In the genomic region with DNA sequence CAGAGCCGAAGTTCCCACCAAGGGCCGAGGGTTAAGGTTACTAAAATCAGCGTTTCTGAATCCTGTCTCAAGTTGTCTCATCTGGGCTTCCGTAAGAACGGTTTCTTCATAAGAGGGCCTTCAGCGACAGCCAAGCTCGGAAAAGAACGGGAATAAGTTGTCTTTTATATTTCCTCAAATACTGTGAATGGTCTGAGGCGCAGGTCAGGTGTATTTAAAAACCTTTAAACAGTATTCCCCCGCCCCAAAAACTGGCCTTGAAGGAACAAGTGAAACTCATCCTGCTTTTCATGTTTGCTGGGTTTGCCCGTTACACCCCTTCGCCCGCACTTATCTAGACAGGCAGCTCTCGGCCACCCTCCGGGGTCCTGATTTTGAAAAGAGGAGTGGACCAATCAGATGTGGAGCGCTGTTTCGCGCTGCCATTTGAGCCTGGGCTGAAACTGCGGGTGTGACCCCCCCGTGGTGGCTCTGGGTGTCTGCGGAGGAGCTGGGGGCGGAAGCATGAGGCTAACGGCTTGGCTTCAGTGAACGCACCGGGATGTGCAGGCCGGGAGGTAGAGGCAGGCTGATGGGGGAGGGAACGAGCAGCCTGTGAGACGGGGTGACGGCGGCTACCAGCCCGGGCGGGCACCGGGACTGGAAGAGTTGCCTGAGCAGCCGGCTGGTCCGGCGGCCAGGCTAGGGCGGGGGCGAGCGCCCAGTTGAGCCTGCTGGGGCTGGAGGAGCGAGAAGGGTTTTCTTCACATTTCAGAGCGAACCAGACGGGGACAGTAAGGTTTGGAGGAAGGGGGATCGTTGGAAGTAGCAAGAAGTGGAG, we compare ENCODE assay signal across 8 cellular contexts. TPM values are rescaled to one million over a fixed set of nuclear protein-coding genes. Genes with fewer than 3 reads are reported as not detected.
DNase-seq lines count a peak whose midpoint lies in the region; ATAC-seq and TF ChIP-seq lines count a peak whose summit lies in the region.
"Not testable (repeated sequence)": the region's sequence is repeated elsewhere in the genome, so short reads cannot be mapped to it uniquely, and the experiment has no call there.

A gene with protein sequence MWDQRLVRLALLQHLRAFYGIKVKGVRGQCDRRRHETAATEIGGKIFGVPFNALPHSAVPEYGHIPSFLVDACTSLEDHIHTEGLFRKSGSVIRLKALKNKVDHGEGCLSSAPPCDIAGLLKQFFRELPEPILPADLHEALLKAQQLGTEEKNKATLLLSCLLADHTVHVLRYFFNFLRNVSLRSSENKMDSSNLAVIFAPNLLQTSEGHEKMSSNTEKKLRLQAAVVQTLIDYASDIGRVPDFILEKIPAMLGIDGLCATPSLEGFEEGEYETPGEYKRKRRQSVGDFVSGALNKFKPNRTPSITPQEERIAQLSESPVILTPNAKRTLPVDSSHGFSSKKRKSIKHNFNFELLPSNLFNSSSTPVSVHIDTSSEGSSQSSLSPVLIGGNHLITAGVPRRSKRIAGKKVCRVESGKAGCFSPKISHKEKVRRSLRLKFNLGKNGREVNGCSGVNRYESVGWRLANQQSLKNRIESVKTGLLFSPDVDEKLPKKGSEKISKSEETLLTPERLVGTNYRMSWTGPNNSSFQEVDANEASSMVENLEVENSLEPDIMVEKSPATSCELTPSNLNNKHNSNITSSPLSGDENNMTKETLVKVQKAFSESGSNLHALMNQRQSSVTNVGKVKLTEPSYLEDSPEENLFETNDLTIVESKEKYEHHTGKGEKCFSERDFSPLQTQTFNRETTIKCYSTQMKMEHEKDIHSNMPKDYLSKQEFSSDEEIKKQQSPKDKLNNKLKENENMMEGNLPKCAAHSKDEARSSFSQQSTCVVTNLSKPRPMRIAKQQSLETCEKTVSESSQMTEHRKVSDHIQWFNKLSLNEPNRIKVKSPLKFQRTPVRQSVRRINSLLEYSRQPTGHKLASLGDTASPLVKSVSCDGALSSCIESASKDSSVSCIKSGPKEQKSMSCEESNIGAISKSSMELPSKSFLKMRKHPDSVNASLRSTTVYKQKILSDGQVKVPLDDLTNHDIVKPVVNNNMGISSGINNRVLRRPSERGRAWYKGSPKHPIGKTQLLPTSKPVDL (plus strand): TSS at position 454 of the 820 bp plus-strand sequence. CDS start 708 bp downstream, outside the sequence.

- H3K27me3 ChIP-seq in mammary epithelial cell (ENCODE audit: insufficient read depth, low read length); trophoblast cell (ENCODE audit: insufficient read depth, low read length); stomach smooth muscle (ENCODE audit: control insufficient read depth in 1 of 2, insufficient read depth in 2 of 2, low read length in 2 of 2): not testable (repeated sequence)

- H3K27ac ChIP-seq in mammary epithelial cell (ENCODE audit: insufficient read depth, low read depth, low read length) (peak within 1 kb of the TSS; percentile 71), trophoblast cell (ENCODE audit: low read depth, low read length) (peak within 1 kb of the TSS; percentile 89), stomach smooth muscle (ENCODE audit: low read length) (peak within 1 kb of the TSS; percentile 75)

- H4K91ac ChIP-seq in trophoblast cell (ENCODE audit: low read depth, low read length): peak within 1 kb of the TSS; percentile 70

- H3K4me2 ChIP-seq in mammary epithelial cell (ENCODE audit: insufficient read depth, low read depth, low read length) (peak within 1 kb of the TSS; percentile 71), trophoblast cell (ENCODE audit: low read length) (peak within 1 kb of the TSS; percentile 69)

- H3K18ac ChIP-seq in trophoblast cell (ENCODE audit: low read length): peak within 1 kb of the TSS; percentile 35

- peak within 1 kb of the TSS; percentile 47 for H3K4ac ChIP-seq in trophoblast cell (ENCODE audit: low read depth, low read length)

- peak within 1 kb of the TSS; percentile 79 for H2BK5ac ChIP-seq in trophoblast cell (ENCODE audit: low read depth, low read length, poor library complexity)

- peak; percentile 61 for ATAC-seq in GM21737 (IDR thresholded peaks at IDR 0.05; ENCODE audit: unreplicated experiment)

- not testable (repeated sequence) for H4K20me1 ChIP-seq in mammary epithelial cell (ENCODE audit: insufficient read depth, low read length)

- CTCF ChIA-PET in mammary epithelial cell (lab: Charles Lee; ENCODE audit: low non-redundant PET): not testable (repeated sequence)

- H3K23ac ChIP-seq in trophoblast cell (ENCODE audit: low read length): not testable (repeated sequence)

- WGBS in mammary epithelial cell (ENCODE audit: low coverage, missing lambda C conversion rate): under 1% methylated on average over 13 of the region's 43 CpGs
- no CpG with 5 or more reads among the region's 43 CpGs for WGBS in trophoblast cell (ENCODE audit: extremely low coverage, insufficient coverage, insufficient read length)

- peak within 1 kb of the TSS; percentile 69 to 73 (median 72) for H3K4me3 ChIP-seq in mammary epithelial cell (replicated peaks in 1 of 3; ENCODE audit: insufficient read depth in 1 of 3, low read depth in 2 of 3, low read length in 3 of 3)
- peak within 1 kb of the TSS; percentile 77 for H3K4me3 ChIP-seq in trophoblast cell (ENCODE audit: low read depth, low read length)
- H3K4me3 ChIP-seq in stomach smooth muscle (ENCODE audit: low read length in 2 of 2): peak within 1 kb of the TSS; percentile 73 to 79

- peak within 1 kb of the TSS; percentile 51 for H2BK120ac ChIP-seq in trophoblast cell (ENCODE audit: insufficient read depth, low read length, poor library complexity)

- H3K79me2 ChIP-seq in mammary epithelial cell (ENCODE audit: insufficient read depth, low read length): peaks cover 44% of the 10 kb centered on the region
- H3K79me2 ChIP-seq in trophoblast cell (ENCODE audit: control insufficient read depth, insufficient read depth, low read length, poor library complexity): not testable (repeated sequence)

- peak within 1 kb of the TSS; percentile 58 for H3K9ac ChIP-seq in ES-I3 (ENCODE audit: low read depth, low read length)
- peak within 1 kb of the TSS; percentile 82 for H3K9ac ChIP-seq in mammary epithelial cell (ENCODE audit: insufficient read depth, low read length)
- H3K9ac ChIP-seq in trophoblast cell (ENCODE audit: low read length): peak within 1 kb of the TSS; percentile 83
- H3K9ac ChIP-seq in stomach smooth muscle (ENCODE audit: low read length in 2 of 2): peak within 1 kb of the TSS; percentile 60

- H2BK12ac ChIP-seq in trophoblast cell (ENCODE audit: low read length): not testable (repeated sequence)

- TF ChIP-seq CTCF in mammary epithelial cell (conservative IDR thresholded peaks at IDR 0.05 in 1 of 2, IDR thresholded peaks at IDR 0.05 in 1 of 2; ENCODE audit: extremely low read depth in 1 of 2, insufficient read depth in 1 of 2, low read depth in 1 of 2, low read length in 2 of 2): peak in 1 of 2 donors; percentile 21

- in situ Hi-C loops in mammary epithelial cell (cut with MboI; ENCODE audit: low sequenced_read_pairs in 2 of 2): not testable (repeated sequence)

- H3K36me3 ChIP-seq in ES-I3 (ENCODE audit: insufficient read depth, low read length); mammary epithelial cell (ENCODE audit: insufficient read depth, low read length); trophoblast cell (ENCODE audit: control insufficient read depth in 1 of 2, insufficient read depth in 2 of 2, low read length in 2 of 2); stomach smooth muscle (ENCODE audit: control insufficient read depth in 2 of 2, insufficient read depth in 2 of 2, low read length in 2 of 2): not testable (repeated sequence)

- not testable (repeated sequence) for H3K9me3 ChIP-seq in ES-I3 (ENCODE audit: control insufficient read depth, insufficient read depth, low read length); mammary epithelial cell (replicated peaks; ENCODE audit: insufficient read depth, low read length); trophoblast cell (ENCODE audit: insufficient read depth, low read depth, low read length); stomach smooth muscle (ENCODE audit: control insufficient read depth in 2 of 2, low read length in 2 of 2)

- peak within 1 kb of the TSS; percentile 78 for H4K8ac ChIP-seq in trophoblast cell (ENCODE audit: low read depth, low read length)

- H2AFZ ChIP-seq in mammary epithelial cell (ENCODE audit: low read depth, low read length): peak within 1 kb of the TSS; percentile 93
- H2AFZ ChIP-seq in trophoblast cell (ENCODE audit: insufficient read depth, low read length, poor library complexity): peak within 1 kb of the TSS; percentile 59

- DNase-seq in HT1080 (ENCODE audit: low read depth) (peak; percentile 83), mammary epithelial cell (peak; percentile 81), hepatic stellate cell (ENCODE audit: low spot score) (peak; percentile 35), trophoblast cell (peak; percentile 74 to 88)
- DNase-seq in activated CD4-positive, alpha-beta T cell treated with anti-CD3 and anti-CD28 coated beads for 24 hours (ENCODE audit: low read depth in 2 of 2): peak; percentile 71 to 74

- dilution Hi-C loops in mammary epithelial cell (cut with HindIII; ENCODE audit: low sequenced_read_pairs): not testable (repeated sequence)

- intact Hi-C loops in mammary epithelial cell (cut with micrococcal nuclease): not testable (repeated sequence)

- H3K14ac ChIP-seq in trophoblast cell (ENCODE audit: low read length): not testable (repeated sequence)

- not testable (repeated sequence) for BruUV-seq in mammary epithelial cell (replicated peaks; lab: Mats Ljungman, UMichigan)

- peak within 1 kb of the TSS; percentile 70 for H4K12ac ChIP-seq in trophoblast cell (ENCODE audit: low read depth, low read length)

- H3K4me1 ChIP-seq in ES-I3 (ENCODE audit: insufficient read depth, low read length); mammary epithelial cell (ENCODE audit: insufficient read depth, low read length); trophoblast cell (ENCODE audit: control insufficient read depth in 1 of 2, insufficient read depth in 2 of 2, low read length in 2 of 2); stomach smooth muscle (ENCODE audit: control insufficient read depth, insufficient read depth, low read length): not testable (repeated sequence)

- not testable (repeated sequence) for H3K79me1 ChIP-seq in trophoblast cell (ENCODE audit: low read length)

- not testable (repeated sequence) for H2AK5ac ChIP-seq in trophoblast cell (ENCODE audit: low read length)

RNA-seq across cellular contexts. Expression of the gene that starts here (rescaled TPM):
- 51.2 and 52.1 TPM in 2 replicates for total RNA-seq in HT1080 (2014; rRNA removed; shearing (Covaris generic))
- 35.2 and 46.1 TPM in 2 replicates for polyA plus RNA-seq in HT1080 (2015; cell fraction: cytosol; rRNA removed)
- polyA plus RNA-seq in HT1080 (2015; cell fraction: nucleus; rRNA removed): 43.1 and 54.8 TPM in 2 replicates
- total RNA-seq in mammary epithelial cell: 10 to 100 TPM in 1 of 2 donors, 1 to 10 TPM in 1; 5.0 to 59.0 TPM
- polyA plus RNA-seq in mammary epithelial cell: 9.9 TPM
- polyA minus RNA-seq in mammary epithelial cell: 12.8 TPM
- 16.6 and 17.8 TPM in 2 replicates for polyA plus RNA-seq in trophoblast cell (2013)

Comparison
In these comparisons a context has a peak if more than half of its experiments do, and no peak if none do; other contexts are left out.
1. Peak in every context shown above with its lines: DNase-seq, ATAC-seq, H3K4me3 ChIP-seq and H3K27ac ChIP-seq.